In genomic region chr9:109817846-109818472, GRCh38 we compare ENCODE assay signal across 9 cellular contexts. TPM values are rescaled to one million over a fixed set of nuclear protein-coding genes. Genes with fewer than 3 reads are reported as not detected.
DNase-seq lines count a peak whose midpoint lies in the region; ATAC-seq and TF ChIP-seq lines count a peak whose summit lies in the region.
"Had no signal": no experiment of that assay in that cellular context is flagged by ENCODE, and none has a peak within 500 bp of the region (broad histone marks: within the 10 kb centered on the region; RNA-seq: fewer than 3 reads in every experiment).

No MANE protein-coding gene starts in this region.

- peaks cover 4 to 28% of the 10 kb centered on the region in 2 experiments for H3K4me1 ChIP-seq in HCT116 (ENCODE audit: control insufficient read depth in 1 of 2, insufficient read depth in 2 of 2, low read length in 2 of 2)
- peaks cover 0 to 51% (median 28%) of the 10 kb centered on the region in 4 donors for H3K4me1 ChIP-seq in right lobe of liver
- H3K4me1 ChIP-seq in suprapubic skin, result peaks cover 10% of the 10 kb centered on the region

- peak; percentile 65 to 90 (median 72) for TF ChIP-seq CTCF in HCT116 (IDR thresholded peaks at IDR 0.05 in 2 of 3, conservative IDR thresholded peaks at IDR 0.05 in 1 of 3; ENCODE audit: borderline replicate concordance in 1 of 3, insufficient read depth in 1 of 3, low read depth in 2 of 3, low read length in 2 of 3)
- peak; percentile 88 to 97 (median 92) for TF ChIP-seq CTCF in right lobe of liver (IDR thresholded peaks at IDR 0.05)
- peak; percentile 75 to 92 for TF ChIP-seq CTCF in suprapubic skin (IDR thresholded peaks at IDR 0.05)

- no peak for TF ChIP-seq EP300 in suprapubic skin (IDR thresholded peaks at IDR 0.05)

- H3K27ac ChIP-seq in HCT116 (ENCODE audit: low read depth, low read length) (no peak overlapping the region), right lobe of liver (peak overlapping the region; percentile 3 to 78 (median 76)), suprapubic skin (no peak overlapping the region)

- H3K9me3 ChIP-seq in HCT116 (ENCODE audit: control insufficient read depth in 1 of 2, insufficient read depth in 1 of 2, low read depth in 1 of 2, low read length in 2 of 2), result no peaks in the 10 kb centered on the region
- no peaks in the 10 kb centered on the region for H3K9me3 ChIP-seq in right lobe of liver
- H3K9me3 ChIP-seq in suprapubic skin, result no peaks in the 10 kb centered on the region

- no peaks in the 10 kb centered on the region for H3K79me2 ChIP-seq in HCT116 (ENCODE audit: insufficient read depth, low read length)

- peak; percentile 71 for DNase-seq in GM04503 (ENCODE audit: low read depth)
- peak; percentile 78 for DNase-seq in HCT116 (ENCODE audit: low read depth, low spot score)
- DNase-seq in NCI-H1417 (lab: John Stamatoyannopoulos, UW), result peak; percentile 73 to 94 (median 83)
- peak; percentile 90 for DNase-seq in SK-MEL-5 (ENCODE audit: low read depth, low spot score)
- peak; percentile 95 for DNase-seq in dermis blood vessel endothelial cell
- peak in 1 of 3 donors; percentile 71 for DNase-seq in right lobe of liver
- DNase-seq in suprapubic skin (ENCODE audit: low spot score in 2 of 2), result peak in 1 of 2 donors; percentile 68

- BruUV-seq in HCT116 (replicated peaks; lab: Mats Ljungman, UMichigan), result no TSS peak

- no peaks in the 10 kb centered on the region for H3K9me2 ChIP-seq in HCT116 (ENCODE audit: insufficient read depth)

- H3K36me3 ChIP-seq in HCT116 (ENCODE audit: control insufficient read depth in 1 of 2, insufficient read depth in 2 of 2, low read length in 2 of 2), result no peaks in the 10 kb centered on the region
- H3K36me3 ChIP-seq in right lobe of liver, result no peaks in the 10 kb centered on the region
- no peaks in the 10 kb centered on the region for H3K36me3 ChIP-seq in suprapubic skin

- RAD21 ChIA-PET in HCT116 (lab: Charles Lee; ENCODE audit: low non-redundant PET in 1 of 2, low total read pairs in 2 of 2, uncharacterized antibody in 2 of 2, unreplicated experiment in 2 of 2), result interaction anchor here (0.6 to 1.1 kb wide), 2 partner anchors 226 to 244 kb away, joined by 3 to 4 read pairs; no protein-coding TSS in a partner anchor

- under 1% methylated on average over 9 of the region's 9 CpGs for WGBS in right lobe of liver (ENCODE audit: insufficient coverage, low coverage, low lambda C conversion rate, missing lambda C conversion rate)
- WGBS in suprapubic skin, result 4% methylated on average over 9 of the region's 9 CpGs

- H3K4me3 ChIP-seq in HCT116 (replicated peaks in 1 of 2; ENCODE audit: low read depth in 1 of 2, low read length in 2 of 2), result no peak overlapping the region
- H3K4me3 ChIP-seq in right lobe of liver, result no peak overlapping the region
- no peak overlapping the region for H3K4me3 ChIP-seq in suprapubic skin

- H3K27me3 ChIP-seq in HCT116 (ENCODE audit: insufficient read depth, low read length), result no peaks in the 10 kb centered on the region
- H3K27me3 ChIP-seq in right lobe of liver, result no peaks in the 10 kb centered on the region
- no peaks in the 10 kb centered on the region for H3K27me3 ChIP-seq in suprapubic skin

- in situ Hi-C loops in SK-MEL-5 (cut with HindIII; ENCODE audit: low pct_unique_long_range_greater_than_20kb, low sequenced_read_pairs), result no loop called here

- peak overlapping the region; percentile 33 for H3K4me2 ChIP-seq in HCT116 (ENCODE audit: low read length)

- POLR2A ChIA-PET in HCT116 (lab: Charles Lee), result no interaction called here

- CTCF ChIA-PET in HCT116 (lab: Charles Lee), result interaction anchor here (0.7 to 4.3 kb wide), 12 partner anchors 11 to 257 kb away, joined by 3 to 29 read pairs (median 4); no protein-coding TSS in a partner anchor

- peak overlapping the region; percentile 79 for H2AFZ ChIP-seq in HCT116 (ENCODE audit: low read depth, low read length, poor library complexity, severe bottlenecking)

- no peak for TF ChIP-seq POLR2A in HCT116 (IDR thresholded peaks at IDR 0.05; ENCODE audit: borderline replicate concordance, extremely low read depth, insufficient read depth, insufficient read length)
- TF ChIP-seq POLR2A in right lobe of liver (IDR thresholded peaks at IDR 0.05), result no peak
- no peak for TF ChIP-seq POLR2A in suprapubic skin (IDR thresholded peaks at IDR 0.05)

- TF ChIP-seq RAD21 in HCT116 (IDR thresholded peaks at IDR 0.05; ENCODE audit: low read depth), result peak; percentile 79

- ATAC-seq in HCT116, result peak; percentile 89
- ATAC-seq in right lobe of liver, result peak; percentile 59 to 73 (median 66)
- no peak for ATAC-seq in GM19328 (IDR thresholded peaks at IDR 0.05; ENCODE audit: unreplicated experiment)
- ATAC-seq: effector memory CD8-positive, alpha-beta T cell had no signal

- H3K9ac ChIP-seq in HCT116 (ENCODE audit: low read length), result no peak overlapping the region

- H4K20me1 ChIP-seq in HCT116 (ENCODE audit: insufficient read depth), result no peaks in the 10 kb centered on the region

- intact Hi-C loops in HCT116 (cut with micrococcal nuclease) (loop anchor here (1.0 kb wide), 1 partner anchor 244 kb away; no protein-coding TSS in a partner anchor), right lobe of liver (cut with DNase I) (no loop called here)

TF ChIP-seq in HCT116, 20 proteins besides CTCF, POLR2A, EP300 and RAD21:
- TF ChIP-seq REST (IDR thresholded peaks at IDR 0.05; ENCODE audit: low read depth) (no peak), ZNF274 (IDR thresholded peaks at IDR 0.05; ENCODE audit: low read depth, low read length) (no peak), EGR1 (IDR thresholded peaks at IDR 0.05; ENCODE audit: low read depth) (0 out of 2 replicates have a peak, but pooled peaks have one; percentile 43), TCF7L2 (IDR thresholded peaks at IDR 0.05; ENCODE audit: borderline replicate concordance, extremely low read depth, insufficient read depth, insufficient read length) (no peak), JUND (IDR thresholded peaks at IDR 0.05) (peak; percentile 14; the same call in 1 of the 2 replicates), CBX3 (IDR thresholded peaks at IDR 0.05; ENCODE audit: low read depth) (0 out of 2 replicates have a peak, but pooled peaks have one; percentile 67), MAX (IDR thresholded peaks at IDR 0.05) (peak; percentile 59)

RNA-seq across cellular contexts. Expression of gene PALM2AKAP2, which starts 38.0 kb away (rescaled TPM):
- total RNA-seq in HCT116 (2021; ENCODE audit: unreplicated experiment), result 0.34 TPM
- polyA plus RNA-seq in HCT116 (2012), result 0.17 and 0.20 TPM in 2 replicates
- 0.58 and 0.75 TPM in 2 replicates for total RNA-seq in SK-MEL-5 (2014; rRNA removed; shearing (Covaris generic))
- 1.2 and 1.4 TPM in 2 replicates for polyA plus RNA-seq in SK-MEL-5 (2015; cell fraction: cytosol; rRNA removed)
- not detected in 2 replicates for polyA plus RNA-seq in SK-MEL-5 (2015; cell fraction: nucleus; rRNA removed)
- total RNA-seq in dermis blood vessel endothelial cell, result 0.23 TPM in 1 of 2 replicates, not detected in the other
- 10 to 100 TPM; 26.4 to 50.3 (median 32.2) TPM for total RNA-seq in right lobe of liver
- total RNA-seq in suprapubic skin, result 1 to 10 TPM in 3 of 4 donors, under 1 TPM in 1; 0.30 to 2.5 (median 1.9) TPM

Comparison
In these comparisons a context has a peak if more than half of its experiments do, and no peak if none do; other contexts are left out.
1. H3K27ac ChIP-seq: peak in right lobe of liver (3 of 3); none in HCT116 (single experiment) and suprapubic skin (single experiment).
2. RNA of gene PALM2AKAP2, which starts 38.0 kb away (total RNA-seq): 26.4 to 50.3 TPM in right lobe of liver; 0.30 to 2.5 TPM in suprapubic skin, 0.58 to 0.75 TPM in SK-MEL-5, 0.34 TPM in HCT116 (single experiment) and 0.23 TPM in dermis blood vessel endothelial cell; every median in the first group is over 4 times any median in the second.
3. Peak in every context shown above with its lines, with median percentiles within 50 percentile points of each other: CTCF ChIP-seq.